8 cellular contexts compared by ENCODE assay signal in the genomic region with DNA sequence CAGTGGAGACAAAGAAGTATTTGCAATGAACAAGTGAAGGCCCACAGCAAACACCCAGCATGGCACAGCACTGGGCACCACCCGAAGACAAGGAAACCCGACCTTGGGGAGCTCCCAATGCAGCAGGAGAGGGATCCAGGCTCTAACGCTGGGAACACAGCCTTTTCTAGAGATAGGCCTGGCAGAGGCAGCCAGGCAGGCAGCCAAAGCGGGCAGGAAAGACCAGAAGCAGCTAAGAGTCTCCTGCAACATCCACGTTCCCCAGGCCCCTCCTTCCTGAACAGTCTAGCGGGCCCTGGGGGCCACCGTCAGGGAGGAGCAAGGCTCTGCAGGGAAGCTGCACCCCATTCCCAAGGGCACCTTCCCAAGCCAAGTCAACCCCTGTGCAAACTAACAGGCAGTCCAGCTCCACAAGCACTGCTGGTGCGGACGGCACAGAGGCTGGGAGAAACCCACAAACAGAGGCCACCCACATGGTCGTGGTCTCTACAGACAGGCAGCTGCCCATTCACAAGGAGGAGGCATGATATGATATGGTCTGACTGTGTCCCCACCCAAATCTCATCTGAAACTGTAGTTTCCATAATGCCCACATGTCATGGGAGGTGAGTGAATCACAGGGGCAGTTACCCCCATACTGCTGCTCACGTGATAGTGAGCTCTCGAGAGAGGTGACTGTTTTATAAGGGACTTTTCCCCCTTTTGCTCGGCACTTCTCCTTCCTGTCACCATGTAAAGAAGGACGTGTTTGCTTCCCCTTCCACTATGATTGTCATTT.
A peak's percentile ranks its signal among the peaks of the same experiment; 100 is the strongest.
DNase-seq lines count a peak whose midpoint lies in the region; ATAC-seq lines count a peak whose summit lies in the region.

No MANE protein-coding gene starts in this region.

- H3K4me3 ChIP-seq in MG63 (no peak overlapping the region), right cardiac atrium (ENCODE audit: low read length) (no peak overlapping the region)

- H3K27ac Mint-ChIP-seq in stimulated activated effector memory CD8-positive, alpha-beta T cell treated with anti-CD3 and anti-CD28 coated beads, Interleukin-12 subunit alpha, Interleukin-12 subunit beta, amount 100 ng/mL, for 72 hours: peak overlapping the region; percentile 58

- peak overlapping the region; percentile 71 for H3K27ac ChIP-seq in right cardiac atrium (ENCODE audit: low read length)

- H3K36me3 Mint-ChIP-seq in stimulated activated effector memory CD8-positive, alpha-beta T cell treated with anti-CD3 and anti-CD28 coated beads, Interleukin-12 subunit alpha, Interleukin-12 subunit beta, amount 100 ng/mL, for 72 hours: peaks cover 2% of the 10 kb centered on the region

- H3K27me3 ChIP-seq in MG63 (no peaks in the 10 kb centered on the region), right cardiac atrium (ENCODE audit: control insufficient read depth, insufficient read depth) (no peaks in the 10 kb centered on the region)

- no peaks in the 10 kb centered on the region for H3K9me3 Mint-ChIP-seq in stimulated activated effector memory CD8-positive, alpha-beta T cell treated with anti-CD3 and anti-CD28 coated beads, Interleukin-12 subunit alpha, Interleukin-12 subunit beta, amount 100 ng/mL, for 72 hours

- no peak overlapping the region for H3K4me3 Mint-ChIP-seq in stimulated activated effector memory CD8-positive, alpha-beta T cell treated with anti-CD3 and anti-CD28 coated beads, Interleukin-12 subunit alpha, Interleukin-12 subunit beta, amount 100 ng/mL, for 72 hours

- ATAC-seq in right cardiac atrium (peak; percentile 60 to 66), GM18867 (IDR thresholded peaks at IDR 0.05; ENCODE audit: unreplicated experiment) (no peak), GM18861 (IDR thresholded peaks at IDR 0.05; ENCODE audit: unreplicated experiment) (no peak)
- ATAC-seq in stimulated activated effector memory CD8-positive, alpha-beta T cell treated with anti-CD3 and anti-CD28 coated beads, Interleukin-12 subunit alpha, Interleukin-12 subunit beta, amount 100 ng/mL, for 72 hours: no peak

- DNase-seq in MG63 (peak; percentile 72), amniotic epithelial cell (ENCODE audit: low read depth) (peak; percentile 49), right cardiac atrium (peak; percentile 63 to 89 (median 88)), cerebellar nuclear complex (lab: John Stamatoyannopoulos, UW) (no peak), GDM1 (lab: John Stamatoyannopoulos, UW) (no peak)
- no peak for DNase-seq in stimulated activated effector memory CD8-positive, alpha-beta T cell treated with anti-CD3 and anti-CD28 coated beads, Interleukin-12 subunit alpha, Interleukin-12 subunit beta, amount 100 ng/mL, for 72 hours (ENCODE audit: low spot score in 2 of 2)

- 34% methylated on average over 14 of the region's 14 CpGs for WGBS in right cardiac atrium

- H3K9me3 ChIP-seq in MG63 (no peaks in the 10 kb centered on the region), right cardiac atrium (ENCODE audit: control insufficient read depth, low read length) (no peaks in the 10 kb centered on the region)

- intact Hi-C loops in right cardiac atrium (cut with DNase I): loop anchor here in 1 of 4 donors (10.0 kb wide), 1 partner anchor 78 kb away; no protein-coding TSS in a partner anchor

- peaks cover 21% of the 10 kb centered on the region for H3K4me1 ChIP-seq in right cardiac atrium (ENCODE audit: control insufficient read depth, insufficient read depth, low read length)

- H3K4me1 Mint-ChIP-seq in stimulated activated effector memory CD8-positive, alpha-beta T cell treated with anti-CD3 and anti-CD28 coated beads, Interleukin-12 subunit alpha, Interleukin-12 subunit beta, amount 100 ng/mL, for 72 hours: peaks cover 61% of the 10 kb centered on the region

- H3K36me3 ChIP-seq in MG63: peaks cover 3% of the 10 kb centered on the region

Comparison
In these comparisons a context has a peak if more than half of its experiments do, and no peak if none do; other contexts are left out.
1. DNase-seq: peak in MG63 (single experiment), amniotic epithelial cell (single experiment) and right cardiac atrium (3 of 3); none in stimulated activated effector memory CD8-positive, alpha-beta T cell treated with anti-CD3 and anti-CD28 coated beads, Interleukin-12 subunit alpha, Interleukin-12 subunit beta, amount 100 ng/mL, for 72 hours (0 of 2), cerebellar nuclear complex (0 of 2) and GDM1 (single experiment).
2. ATAC-seq: peak in right cardiac atrium (2 of 2); none in stimulated activated effector memory CD8-positive, alpha-beta T cell treated with anti-CD3 and anti-CD28 coated beads, Interleukin-12 subunit alpha, Interleukin-12 subunit beta, amount 100 ng/mL, for 72 hours (single experiment), GM18867 (single experiment) and GM18861 (single experiment).